1 cellular context compared by ENCODE assay signal in the genomic region with DNA sequence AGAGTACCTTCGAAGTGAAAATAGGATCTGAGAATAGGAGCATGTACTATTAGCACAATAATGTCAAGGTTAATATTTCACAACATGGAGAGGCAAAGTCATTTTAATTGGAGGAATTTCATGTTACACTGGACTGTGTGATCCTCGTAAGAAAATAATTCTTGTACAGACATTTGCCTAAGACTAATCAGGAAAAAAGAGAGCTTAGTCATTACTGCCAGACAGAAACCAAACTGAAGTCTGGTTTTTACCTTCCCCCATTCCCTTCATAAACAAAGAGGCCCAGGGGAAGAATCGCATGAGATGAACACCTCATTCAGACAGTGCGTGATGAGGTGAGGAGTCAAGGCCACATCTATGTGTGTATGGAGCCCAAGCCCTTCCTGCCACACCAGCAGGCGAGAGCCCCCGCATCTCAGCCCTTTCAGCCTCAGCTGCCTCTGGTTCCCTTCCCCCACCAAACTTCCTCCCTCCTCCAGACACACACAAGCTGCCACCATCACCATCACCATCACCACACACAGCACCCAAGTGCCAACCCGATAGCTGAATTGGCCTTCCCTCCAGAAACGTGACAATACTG.
TF ChIP-seq lines count a peak whose summit lies in the region.

No MANE protein-coding gene starts in this region.

TF ChIP-seq in HepG2, 621 proteins besides CTCF, POLR2A, EP300 and RAD21 (continued from another document and continues in another):
- TF ChIP-seq KIAA2018 (CRISPR knock-in tag; IDR thresholded peaks at IDR 0.05; ENCODE audit: borderline replicate concordance) (no peak), ARID2 (CRISPR knock-in tag; IDR thresholded peaks at IDR 0.05; ENCODE audit: borderline replicate concordance) (no peak), MAFG (CRISPR knock-in tag; IDR thresholded peaks at IDR 0.05) (no peak), KDM1A (CRISPR knock-in tag; IDR thresholded peaks at IDR 0.05) (peak; percentile 64; the same call in 1 of the 2 replicates), ZNF576 (CRISPR knock-in tag; IDR thresholded peaks at IDR 0.05) (no peak), HNF4A (CRISPR knock-in tag; IDR thresholded peaks at IDR 0.05) (peak; percentile 38; the same call in 1 of the 2 replicates), ZFP90 (CRISPR knock-in tag; IDR thresholded peaks at IDR 0.05; ENCODE audit: borderline replicate concordance) (no peak), ZNF598 (CRISPR knock-in tag; IDR thresholded peaks at IDR 0.05; ENCODE audit: borderline replicate concordance) (no peak), JUN (CRISPR knock-in tag; IDR thresholded peaks at IDR 0.05) (no peak), ZNF562 (CRISPR knock-in tag; IDR thresholded peaks at IDR 0.05; ENCODE audit: borderline replicate concordance) (no peak), ZNF205 (CRISPR knock-in tag; IDR thresholded peaks at IDR 0.05) (no peak), HNF1A (IDR thresholded peaks at IDR 0.05; ENCODE audit: low read depth) (peak; percentile 20; the same call in 1 of the 2 replicates), HNF1A (CRISPR knock-in tag; IDR thresholded peaks at IDR 0.05; ENCODE audit: borderline replicate concordance) (0 out of 2 replicates have a peak, but pooled peaks have one; percentile 39), FOXA3 (CRISPR knock-in tag; IDR thresholded peaks at IDR 0.05) (peak; percentile 79), ZNF317 (CRISPR knock-in tag; IDR thresholded peaks at IDR 0.05) (no peak; the same call in 1 of the 2 replicates), FOXC1 (CRISPR knock-in tag; IDR thresholded peaks at IDR 0.05; ENCODE audit: borderline replicate concordance) (no peak), ATRX (CRISPR knock-in tag; IDR thresholded peaks at IDR 0.05; ENCODE audit: borderline replicate concordance) (no peak), ZNF296 (CRISPR knock-in tag; conservative IDR thresholded peaks at IDR 0.05) (no peak), YEATS4 (CRISPR knock-in tag; IDR thresholded peaks at IDR 0.05; ENCODE audit: borderline replicate concordance) (no peak), ZNF558 (CRISPR knock-in tag; IDR thresholded peaks at IDR 0.05; ENCODE audit: borderline replicate concordance) (no peak), RXRA (CRISPR knock-in tag; IDR thresholded peaks at IDR 0.05) (peak; percentile 58; the same call in 1 of the 2 replicates), KLF12 (CRISPR knock-in tag; IDR thresholded peaks at IDR 0.05; ENCODE audit: borderline replicate concordance) (no peak), NCOR1 (IDR thresholded peaks at IDR 0.05; ENCODE audit: borderline replicate concordance, low read length) (0 out of 2 replicates have a peak, but pooled peaks have one; percentile 35), ARNTL (CRISPR knock-in tag; IDR thresholded peaks at IDR 0.05) (no peak), ZSCAN31 (CRISPR knock-in tag; IDR thresholded peaks at IDR 0.05; ENCODE audit: low read depth) (no peak), ZNF362 (CRISPR knock-in tag; IDR thresholded peaks at IDR 0.05; ENCODE audit: borderline replicate concordance) (no peak), SALL2 (CRISPR knock-in tag; IDR thresholded peaks at IDR 0.05) (no peak), KLF9 (CRISPR knock-in tag; IDR thresholded peaks at IDR 0.05; ENCODE audit: low read depth) (no peak), TFDP2 (CRISPR knock-in tag; IDR thresholded peaks at IDR 0.05) (no peak), ZNF839 (CRISPR knock-in tag; IDR thresholded peaks at IDR 0.05; ENCODE audit: borderline replicate concordance) (no peak), ZNF773 (CRISPR knock-in tag; IDR thresholded peaks at IDR 0.05; ENCODE audit: borderline replicate concordance) (no peak), ZNF354B (CRISPR knock-in tag; IDR thresholded peaks at IDR 0.05) (no peak), ZFP36L1 (CRISPR knock-in tag; IDR thresholded peaks at IDR 0.05) (no peak), GFI1 (CRISPR knock-in tag; IDR thresholded peaks at IDR 0.05; ENCODE audit: borderline replicate concordance) (no peak), CHCHD3 (CRISPR knock-in tag; IDR thresholded peaks at IDR 0.05) (no peak), GABPA (IDR thresholded peaks at IDR 0.05; ENCODE audit: low read depth, low read length) (no peak), GABPA (CRISPR knock-in tag; IDR thresholded peaks at IDR 0.05; ENCODE audit: low read depth) (no peak), HIVEP1 (CRISPR knock-in tag; IDR thresholded peaks at IDR 0.05) (no peak), POGZ (CRISPR knock-in tag; IDR thresholded peaks at IDR 0.05) (no peak), IRX3 (CRISPR knock-in tag; IDR thresholded peaks at IDR 0.05; ENCODE audit: borderline replicate concordance, low read depth) (no peak), ZNF776 (CRISPR knock-in tag; IDR thresholded peaks at IDR 0.05) (no peak), DPF2 (CRISPR knock-in tag; IDR thresholded peaks at IDR 0.05; ENCODE audit: borderline replicate concordance, low read depth) (no peak), RARA (CRISPR knock-in tag; IDR thresholded peaks at IDR 0.05) (peak; percentile 86), NFATC3 (CRISPR knock-in tag; IDR thresholded peaks at IDR 0.05) (no peak)
- TF ChIP-seq, protein P1, sequence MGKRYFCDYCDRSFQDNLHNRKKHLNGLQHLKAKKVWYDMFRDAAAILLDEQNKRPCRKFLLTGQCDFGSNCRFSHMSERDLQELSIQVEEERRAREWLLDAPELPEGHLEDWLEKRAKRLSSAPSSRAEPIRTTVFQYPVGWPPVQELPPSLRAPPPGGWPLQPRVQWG (CRISPR knock-in tag; IDR thresholded peaks at IDR 0.05; ENCODE audit: borderline replicate concordance, low read depth) = no peak
- TF ChIP-seq, protein P2, sequence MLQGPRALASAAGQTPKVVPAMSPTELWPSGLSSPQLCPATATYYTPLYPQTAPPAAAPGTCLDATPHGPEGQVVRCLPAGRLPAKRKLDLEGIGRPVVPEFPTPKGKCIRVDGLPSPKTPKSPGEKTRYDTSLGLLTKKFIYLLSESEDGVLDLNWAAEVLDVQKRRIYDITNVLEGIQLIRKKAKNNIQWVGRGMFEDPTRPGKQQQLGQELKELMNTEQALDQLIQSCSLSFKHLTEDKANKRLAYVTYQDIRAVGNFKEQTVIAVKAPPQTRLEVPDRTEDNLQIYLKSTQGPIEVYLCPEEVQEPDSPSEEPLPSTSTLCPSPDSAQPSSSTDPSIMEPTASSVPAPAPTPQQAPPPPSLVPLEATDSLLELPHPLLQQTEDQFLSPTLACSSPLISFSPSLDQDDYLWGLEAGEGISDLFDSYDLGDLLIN (CRISPR knock-in tag; IDR thresholded peaks at IDR 0.05; ENCODE audit: borderline replicate concordance) = no peak
- TF ChIP-seq, protein P3, sequence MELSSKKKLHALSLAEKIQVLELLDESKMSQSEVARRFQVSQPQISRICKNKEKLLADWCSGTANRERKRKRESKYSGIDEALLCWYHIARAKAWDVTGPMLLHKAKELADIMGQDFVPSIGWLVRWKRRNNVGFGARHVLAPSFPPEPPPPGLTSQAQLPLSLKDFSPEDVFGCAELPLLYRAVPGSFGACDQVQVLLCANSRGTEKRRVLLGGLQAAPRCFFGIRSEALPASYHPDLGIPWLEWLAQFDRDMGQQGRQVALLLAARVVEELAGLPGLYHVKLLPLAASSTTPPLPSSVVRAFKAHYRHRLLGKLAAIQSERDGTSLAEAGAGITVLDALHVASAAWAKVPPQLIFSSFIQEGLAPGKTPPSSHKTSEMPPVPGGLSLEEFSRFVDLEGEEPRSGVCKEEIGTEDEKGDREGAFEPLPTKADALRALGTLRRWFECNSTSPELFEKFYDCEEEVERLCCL (CRISPR knock-in tag; IDR thresholded peaks at IDR 0.05; ENCODE audit: borderline replicate concordance) = no peak
